Comparison of ENCODE assay signal across 19 cellular contexts in genomic region chr18:49648811-49649210, GRCh38.
DNase-seq lines count a peak whose midpoint lies in the region; ATAC-seq and TF ChIP-seq lines count a peak whose summit lies in the region.
"Had no signal": no experiment of that assay in that cellular context is flagged by ENCODE, and none has a peak within 500 bp of the region (broad histone marks: within the 10 kb centered on the region; RNA-seq: fewer than 3 reads in every experiment).

No MANE protein-coding gene starts in this region.

- H3K27ac Mint-ChIP-seq in endothelial cell (ENCODE audit: unreplicated experiment) (no peak overlapping the region), osteocyte (ENCODE audit: unreplicated experiment) (no peak overlapping the region)
- H3K27ac Mint-ChIP-seq: activated CD4-positive, alpha-beta T cell treated with anti-CD3 and anti-CD28 coated beads for 36 hours; activated T-cell treated with anti-CD3 and anti-CD28 coated beads, Interleukin-2, amount 50 U/mL, for 24 hours; dendritic cell treated with granulocyte-macrophage colony-stimulating factor and Interleukin-4, amounts not matched to agents 40 ng/mL and 50 ng/mL, for 4 days; T-helper 1 cell treated with Interleukin-12 subunit alpha and Interleukin-12 subunit beta and Interleukin-4 antibody, amounts not matched to agents 30 μg/mL and 1 μg/mL, for 36 hours had no signal

- H3K4me1 ChIP-seq in Loucy (ENCODE audit: insufficient read depth, low read length, poor library complexity, severe bottlenecking) (no peaks in the 10 kb centered on the region), gastroesophageal sphincter (peaks cover 0 to 56% (median 0%) of the 10 kb centered on the region in 3 donors)

- no peaks in the 10 kb centered on the region for H3K9me2 ChIP-seq in Loucy (replicated peaks; ENCODE audit: low read depth, low read length)

- H4K20me1 ChIP-seq in Loucy (ENCODE audit: insufficient read depth, low read length, poor library complexity, severe bottlenecking) = no peaks in the 10 kb centered on the region

- no peak overlapping the region for H2AFZ ChIP-seq in Loucy (ENCODE audit: low read length)

- 70 to 89% methylated on average over 2 to 3 of the region's 3 CpGs for WGBS in gastroesophageal sphincter (ENCODE audit: low coverage in 1 of 2), 2 donors

- H3K36me3 Mint-ChIP-seq in endothelial cell (ENCODE audit: low read depth, unreplicated experiment) = no peaks in the 10 kb centered on the region
- no peaks in the 10 kb centered on the region for H3K36me3 Mint-ChIP-seq in osteocyte (ENCODE audit: unreplicated experiment)

- H3K79me2 ChIP-seq in Loucy (ENCODE audit: insufficient read depth, low read length) = no peaks in the 10 kb centered on the region

- TF ChIP-seq EP300 in gastroesophageal sphincter (IDR thresholded peaks at IDR 0.05) = no peak

- no peak overlapping the region for H3K9ac ChIP-seq in Loucy (ENCODE audit: low read depth, low read length, poor library complexity, severe bottlenecking)

- H3K9me3 Mint-ChIP-seq in endothelial cell (ENCODE audit: unreplicated experiment) (no peaks in the 10 kb centered on the region), osteocyte (ENCODE audit: unreplicated experiment) (no peaks in the 10 kb centered on the region)
- H3K9me3 Mint-ChIP-seq: activated T-cell treated with anti-CD3 and anti-CD28 coated beads, Interleukin-2, amount 50 U/mL, for 24 hours; dendritic cell treated with granulocyte-macrophage colony-stimulating factor and Interleukin-4, amounts not matched to agents 40 ng/mL and 50 ng/mL, for 4 days; T-helper 1 cell treated with Interleukin-12 subunit alpha and Interleukin-12 subunit beta and Interleukin-4 antibody, amounts not matched to agents 30 μg/mL and 1 μg/mL, for 36 hours had no signal

- H3K9me3 ChIP-seq in Loucy (ENCODE audit: insufficient read depth, low read depth, low read length) = no peaks in the 10 kb centered on the region
- no peaks in the 10 kb centered on the region for H3K9me3 ChIP-seq in gastroesophageal sphincter
- H3K9me3 ChIP-seq: MG63, right atrium auricular region had no signal

- no peak overlapping the region for H3K4me2 ChIP-seq in Loucy (ENCODE audit: low read depth, low read length, poor library complexity, severe bottlenecking)

- TF ChIP-seq POLR2A in gastroesophageal sphincter (IDR thresholded peaks at IDR 0.05) = no peak

- H3K27me3 Mint-ChIP-seq in endothelial cell (ENCODE audit: unreplicated experiment) = no peaks in the 10 kb centered on the region
- H3K27me3 Mint-ChIP-seq in osteocyte (ENCODE audit: unreplicated experiment) = no peaks in the 10 kb centered on the region
- H3K27me3 Mint-ChIP-seq: dendritic cell treated with granulocyte-macrophage colony-stimulating factor and Interleukin-4, amounts not matched to agents 40 ng/mL and 50 ng/mL, for 4 days had no signal

- H3K27me3 ChIP-seq in Loucy (ENCODE audit: insufficient read depth, low read length, poor library complexity, severe bottlenecking) (no peaks in the 10 kb centered on the region), gastroesophageal sphincter (no peaks in the 10 kb centered on the region)
- H3K27me3 ChIP-seq: MG63, right atrium auricular region had no signal

- no peak for ATAC-seq in gastroesophageal sphincter
- ATAC-seq: activated CD4-positive, alpha-beta T cell treated with anti-CD3 and anti-CD28 coated beads for 36 hours had no signal

- H3K36me3 ChIP-seq in Loucy (ENCODE audit: insufficient read depth, low read length) (no peaks in the 10 kb centered on the region), gastroesophageal sphincter (no peaks in the 10 kb centered on the region)
- H3K36me3 ChIP-seq: MG63, right atrium auricular region had no signal

- no peak overlapping the region for H3K4me3 Mint-ChIP-seq in endothelial cell (ENCODE audit: unreplicated experiment)
- no peak overlapping the region for H3K4me3 Mint-ChIP-seq in osteocyte (ENCODE audit: unreplicated experiment)
- H3K4me3 Mint-ChIP-seq: activated CD4-positive, alpha-beta T cell treated with anti-CD3 and anti-CD28 coated beads for 36 hours; activated T-cell treated with anti-CD3 and anti-CD28 coated beads, Interleukin-2, amount 50 U/mL, for 24 hours; dendritic cell treated with granulocyte-macrophage colony-stimulating factor and Interleukin-4, amounts not matched to agents 40 ng/mL and 50 ng/mL, for 4 days; T-helper 1 cell treated with Interleukin-12 subunit alpha and Interleukin-12 subunit beta and Interleukin-4 antibody, amounts not matched to agents 30 μg/mL and 1 μg/mL, for 36 hours had no signal

- DNase-seq in GM12864 (ENCODE audit: low read depth) = no peak
- no peak for DNase-seq in endothelial cell (ENCODE audit: low spot score)
- no peak for DNase-seq in osteocyte (ENCODE audit: extremely low spot score, unreplicated experiment)
- no peak for DNase-seq in NCI-H1105 (lab: John Stamatoyannopoulos, UW)
- DNase-seq in activated CD4-positive, alpha-beta T cell treated with anti-CD3 and anti-CD28 coated beads, Interleukin-2, amount 50 U/mL, for 1 hour = no peak
- DNase-seq in occipital lobe (lab: John Stamatoyannopoulos, UW) = no peak
- DNase-seq: activated CD4-positive, alpha-beta T cell treated with anti-CD3 and anti-CD28 coated beads for 36 hours; activated T-cell treated with anti-CD3 and anti-CD28 coated beads, Interleukin-2, amount 50 U/mL, for 24 hours; amniotic stem cell; foreskin melanocyte; NCI-H2227 treated with DMSO at 0.1 percent for 48 hours; OCI-M1; stimulated activated naive CD4-positive, alpha-beta T cell had no signal

- H3F3A ChIP-seq in Loucy (ENCODE audit: low read depth) = no peaks in the 10 kb centered on the region

- TF ChIP-seq CTCF in GM12864 (IDR thresholded peaks at IDR 0.05; ENCODE audit: low read depth, low read length, missing control alignments) (peak; percentile 49), Loucy (conservative IDR thresholded peaks at IDR 0.05; ENCODE audit: low read length) (peak; percentile 50), endothelial cell (IDR thresholded peaks at IDR 0.05; ENCODE audit: unreplicated experiment) (peak; percentile 9), osteocyte (IDR thresholded peaks at IDR 0.05) (peak; percentile 14), gastroesophageal sphincter (IDR thresholded peaks at IDR 0.05) (no peak)

- H3K4me3 ChIP-seq in GM12864 (ENCODE audit: low read depth, low read length) (no peak overlapping the region), Loucy (ENCODE audit: low read length, poor library complexity, severe bottlenecking) (no peak overlapping the region), gastroesophageal sphincter (no peak overlapping the region)
- H3K4me3 ChIP-seq: MG63, right atrium auricular region had no signal

- H3K4me1 Mint-ChIP-seq in endothelial cell (ENCODE audit: unreplicated experiment) (peaks cover 11% of the 10 kb centered on the region), osteocyte (ENCODE audit: unreplicated experiment) (peaks cover 10% of the 10 kb centered on the region)

- H3K27ac ChIP-seq in gastroesophageal sphincter = peak overlapping the region in 2 of 4 donors; percentile 12 to 20
- H3K27ac ChIP-seq: right atrium auricular region had no signal

Comparison
In these comparisons a context has a peak if more than half of its experiments do, and no peak if none do; other contexts are left out.
1. CTCF ChIP-seq: peak in GM12864 (single experiment), Loucy (single experiment), endothelial cell (single experiment) and osteocyte (single experiment); none in gastroesophageal sphincter (0 of 4).